ENCODE assay signal across 12 cellular contexts in the genomic region with DNA sequence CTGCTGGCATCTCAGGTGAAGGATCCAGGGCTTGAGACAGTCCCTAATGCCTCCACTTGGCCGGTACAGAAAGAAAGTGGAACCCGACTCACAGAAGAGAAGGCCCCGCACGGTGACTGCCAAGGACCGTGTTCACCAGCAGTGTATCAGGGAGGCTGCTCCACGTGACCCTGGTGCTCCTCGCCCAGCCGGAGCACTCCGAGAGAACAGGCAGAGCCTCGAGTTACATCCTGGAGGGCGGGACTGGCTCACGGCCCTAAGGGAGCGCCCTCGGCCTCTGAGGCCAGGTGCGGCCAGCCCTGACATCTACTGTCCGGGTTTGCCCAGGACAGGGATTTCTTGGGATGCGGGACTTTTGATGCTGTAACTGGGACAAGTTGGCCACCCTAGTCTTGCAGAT.
A peak's percentile ranks its signal among the peaks of the same experiment; 100 is the strongest.
DNase-seq lines count a peak whose midpoint lies in the region; ATAC-seq lines count a peak whose summit lies in the region.
"Had no signal": no experiment of that assay in that cellular context is flagged by ENCODE, and none has a peak within 500 bp of the region (broad histone marks: within the 10 kb centered on the region; RNA-seq: fewer than 3 reads in every experiment).

No MANE protein-coding gene starts in this region.

- no peaks in the 10 kb centered on the region for H3K36me3 ChIP-seq in mucosa of rectum (ENCODE audit: control insufficient read depth in 2 of 2, insufficient read depth in 2 of 2, low read length in 2 of 2)
- H3K36me3 ChIP-seq: ascending aorta had no signal

- H3K27ac Mint-ChIP-seq in activated CD4-positive, alpha-beta memory T cell treated with anti-CD3 and anti-CD28 coated beads for 36 hours, result no peak overlapping the region
- H3K27ac Mint-ChIP-seq: stimulated activated naive CD8-positive, alpha-beta T cell treated with anti-CD3 and anti-CD28 coated beads, Interleukin-15, amount 100 ng/mL, for 72 hours had no signal

- H3K4me3 Mint-ChIP-seq in activated CD4-positive, alpha-beta memory T cell treated with anti-CD3 and anti-CD28 coated beads for 36 hours, result no peak overlapping the region
- H3K4me3 Mint-ChIP-seq: stimulated activated naive CD8-positive, alpha-beta T cell treated with anti-CD3 and anti-CD28 coated beads, Interleukin-15, amount 100 ng/mL, for 72 hours had no signal

- H3K4me1 ChIP-seq in mucosa of rectum (ENCODE audit: control insufficient read depth in 2 of 2, insufficient read depth in 2 of 2, low read length in 2 of 2), result peaks cover 27 to 35% of the 10 kb centered on the region in 2 donors
- H3K4me1 ChIP-seq: ascending aorta had no signal

- no peaks in the 10 kb centered on the region for H3K4me1 Mint-ChIP-seq in activated CD4-positive, alpha-beta memory T cell treated with anti-CD3 and anti-CD28 coated beads for 36 hours (ENCODE audit: low read depth)

- CTCF ChIA-PET in activated CD4-positive, alpha-beta memory T cell treated with anti-CD3 and anti-CD28 coated beads for 36 hours (lab: Charles Lee), result no interaction called here

- no peak for ATAC-seq in activated CD4-positive, CD25-positive, alpha-beta regulatory T cell treated with anti-CD3 and anti-CD28 coated beads, Interleukin-2, amount 50 U/mL, for 24 hours
- ATAC-seq: stimulated activated naive CD8-positive, alpha-beta T cell treated with anti-CD3 and anti-CD28 coated beads, Interleukin-15, amount 100 ng/mL, for 72 hours had no signal

- H3K27me3 Mint-ChIP-seq in activated CD4-positive, alpha-beta memory T cell treated with anti-CD3 and anti-CD28 coated beads for 36 hours, result peaks cover 6% of the 10 kb centered on the region

- H3K9ac ChIP-seq in mucosa of rectum (ENCODE audit: low read depth in 1 of 2, low read length in 2 of 2), result peak overlapping the region in 1 of 2 donors; percentile 53

- no peaks in the 10 kb centered on the region for H3K9me3 ChIP-seq in mucosa of rectum (ENCODE audit: control insufficient read depth in 2 of 2, low read length in 2 of 2)
- H3K9me3 ChIP-seq: ascending aorta had no signal

- H3K36me3 Mint-ChIP-seq in activated CD4-positive, alpha-beta memory T cell treated with anti-CD3 and anti-CD28 coated beads for 36 hours, result no peaks in the 10 kb centered on the region

- DNase-seq in DMS153 (lab: John Stamatoyannopoulos, UW) (peak; percentile 72), NCI-H2029 (lab: John Stamatoyannopoulos, UW) (peak; percentile 88), cerebellar cortex (ENCODE audit: low spot score) (peak; percentile 33), GOT3 (lab: John Stamatoyannopoulos, UW) (no peak)
- DNase-seq in activated CD4-positive, alpha-beta memory T cell treated with anti-CD3 and anti-CD28 coated beads for 36 hours, result no peak
- DNase-seq in activated effector memory CD4-positive, alpha-beta T cell treated with anti-CD3 and anti-CD28 coated beads, Interleukin-2, amount 50 U/mL, for 16 hours, result no peak
- DNase-seq: dermis blood vessel endothelial cell; stimulated activated naive CD8-positive, alpha-beta T cell treated with anti-CD3 and anti-CD28 coated beads, Interleukin-15, amount 100 ng/mL, for 72 hours; T1000 had no signal

- intact Hi-C loops in activated CD4-positive, alpha-beta memory T cell treated with anti-CD3 and anti-CD28 coated beads for 36 hours (cut with micrococcal nuclease), result no loop called here

- POLR2A ChIA-PET in activated CD4-positive, alpha-beta memory T cell treated with anti-CD3 and anti-CD28 coated beads for 36 hours (lab: Charles Lee), result no interaction called here

- H3K27ac ChIP-seq in mucosa of rectum (ENCODE audit: low read depth in 2 of 2, low read length in 2 of 2), result peak overlapping the region; percentile 73 to 80
- H3K27ac ChIP-seq: ascending aorta had no signal

- no peaks in the 10 kb centered on the region for H3K9me3 Mint-ChIP-seq in activated CD4-positive, alpha-beta memory T cell treated with anti-CD3 and anti-CD28 coated beads for 36 hours
- H3K9me3 Mint-ChIP-seq: stimulated activated naive CD8-positive, alpha-beta T cell treated with anti-CD3 and anti-CD28 coated beads, Interleukin-15, amount 100 ng/mL, for 72 hours had no signal

- no peak overlapping the region for H3K4me3 ChIP-seq in mucosa of rectum (ENCODE audit: low read length in 2 of 2)
- H3K4me3 ChIP-seq: ascending aorta had no signal

- H3K27me3 ChIP-seq in mucosa of rectum (ENCODE audit: control insufficient read depth in 2 of 2, insufficient read depth in 2 of 2, low read length in 2 of 2), result no peaks in the 10 kb centered on the region
- H3K27me3 ChIP-seq: ascending aorta had no signal

Comparison
In these comparisons a context has a peak if more than half of its experiments do, and no peak if none do; other contexts are left out.
1. DNase-seq: peak in DMS153 (single experiment), NCI-H2029 (single experiment) and cerebellar cortex (single experiment); none in activated CD4-positive, alpha-beta memory T cell treated with anti-CD3 and anti-CD28 coated beads for 36 hours (single experiment), GOT3 (single experiment) and activated effector memory CD4-positive, alpha-beta T cell treated with anti-CD3 and anti-CD28 coated beads, Interleukin-2, amount 50 U/mL, for 16 hours (single experiment).